10 cellular contexts compared by ENCODE assay signal in genomic region chr14:24312736-24313507, GRCh38. TPM values are rescaled to one million over a fixed set of nuclear protein-coding genes. Genes with fewer than 3 reads are reported as not detected.
DNase-seq lines count a peak whose midpoint lies in the region; ATAC-seq and TF ChIP-seq lines count a peak whose summit lies in the region.
"Had no signal": no experiment of that assay in that cellular context is flagged by ENCODE, and none has a peak within 500 bp of the region (broad histone marks: within the 10 kb centered on the region; RNA-seq: fewer than 3 reads in every experiment).

No MANE protein-coding gene starts in this region.

- H4K20me1 ChIP-seq in mammary epithelial cell (ENCODE audit: insufficient read depth, low read length): no peaks in the 10 kb centered on the region

- no TSS peak for BruUV-seq in mammary epithelial cell (replicated peaks; lab: Mats Ljungman, UMichigan)

- peak overlapping the region; percentile 69 to 84 for H3K4me3 Mint-ChIP-seq in stimulated activated naive CD8-positive, alpha-beta T cell treated with anti-CD3 and anti-CD28 coated beads, Interleukin-15, amount 100 ng/mL, for 72 hours

- CTCF ChIA-PET in mammary epithelial cell (lab: Charles Lee; ENCODE audit: low non-redundant PET): interaction anchor here (0.6 kb wide), 1 partner anchor 177 kb away, joined by 4 read pairs; the partner anchor contains the start of gene PSME1

- no peak for TF ChIP-seq CTCF in mammary epithelial cell (conservative IDR thresholded peaks at IDR 0.05 in 1 of 2, IDR thresholded peaks at IDR 0.05 in 1 of 2; ENCODE audit: extremely low read depth in 1 of 2, insufficient read depth in 1 of 2, low read depth in 1 of 2, low read length in 2 of 2)

- in situ Hi-C loops in mammary epithelial cell (cut with MboI; ENCODE audit: low sequenced_read_pairs in 2 of 2): no loop called here

- H3K4me3 ChIP-seq in right cardiac atrium (ENCODE audit: low read length) (no peak overlapping the region), mammary epithelial cell (replicated peaks in 1 of 3; ENCODE audit: insufficient read depth in 1 of 3, low read depth in 2 of 3, low read length in 3 of 3) (no peak overlapping the region)

- peaks cover 5% of the 10 kb centered on the region for H3K79me2 ChIP-seq in mammary epithelial cell (ENCODE audit: insufficient read depth, low read length)

- peak overlapping the region in 1 of 2 donors; percentile 49 for H3K27ac Mint-ChIP-seq in stimulated activated naive CD8-positive, alpha-beta T cell treated with anti-CD3 and anti-CD28 coated beads, Interleukin-15, amount 100 ng/mL, for 72 hours

- no peak for ATAC-seq in right cardiac atrium
- no peak for ATAC-seq in stimulated activated naive CD8-positive, alpha-beta T cell treated with anti-CD3 and anti-CD28 coated beads, Interleukin-15, amount 100 ng/mL, for 72 hours
- no peak for ATAC-seq in sciatic nerve

- H3K9me3 ChIP-seq in right cardiac atrium (ENCODE audit: control insufficient read depth, low read length) (no peaks in the 10 kb centered on the region), mammary epithelial cell (replicated peaks; ENCODE audit: insufficient read depth, low read length) (no peaks in the 10 kb centered on the region)

- H3K9me3 Mint-ChIP-seq in stimulated activated naive CD8-positive, alpha-beta T cell treated with anti-CD3 and anti-CD28 coated beads, Interleukin-15, amount 100 ng/mL, for 72 hours: no peaks in the 10 kb centered on the region

- peak overlapping the region; percentile 53 for H3K27ac ChIP-seq in right cardiac atrium (ENCODE audit: low read length)
- H3K27ac ChIP-seq in mammary epithelial cell (ENCODE audit: insufficient read depth, low read depth, low read length): no peak overlapping the region
- H3K27ac ChIP-seq: 22Rv1 had no signal

- peaks cover 85% of the 10 kb centered on the region for H3K4me1 Mint-ChIP-seq in stimulated activated naive CD8-positive, alpha-beta T cell treated with anti-CD3 and anti-CD28 coated beads, Interleukin-15, amount 100 ng/mL, for 72 hours

- DNase-seq in SIG-M5 treated with dmso at 0.1 percent for 504 hours (lab: John Stamatoyannopoulos, UW; ENCODE audit: unreplicated experiment) (peak; percentile 70), SIG-M5 (lab: John Stamatoyannopoulos, UW) (no peak), T-helper 9 cell (peak; percentile 24), right cardiac atrium (peak in 1 of 3 donors; percentile 65), globus pallidus (ENCODE audit: low spot score) (no peak), sciatic nerve (ENCODE audit: low spot score) (no peak), mammary epithelial cell (no peak)
- DNase-seq in stimulated activated naive CD8-positive, alpha-beta T cell treated with anti-CD3 and anti-CD28 coated beads, Interleukin-15, amount 100 ng/mL, for 72 hours: peak in 1 of 2 donors; percentile 37
- DNase-seq: NCI-H1105 had no signal

- H3K27me3 ChIP-seq in right cardiac atrium (ENCODE audit: control insufficient read depth, insufficient read depth) (no peaks in the 10 kb centered on the region), mammary epithelial cell (ENCODE audit: insufficient read depth, low read length) (no peaks in the 10 kb centered on the region)

- intact Hi-C loops in right cardiac atrium (cut with DNase I): no loop called here
- intact Hi-C loops in sciatic nerve (cut with DNase I): no loop called here
- intact Hi-C loops in mammary epithelial cell (cut with micrococcal nuclease): no loop called here

- no peak overlapping the region for H2AFZ ChIP-seq in mammary epithelial cell (ENCODE audit: low read depth, low read length)

- no peaks in the 10 kb centered on the region for H3K36me3 ChIP-seq in mammary epithelial cell (ENCODE audit: insufficient read depth, low read length)

- 55% methylated on average over 9 of the region's 9 CpGs for WGBS in right cardiac atrium
- WGBS in mammary epithelial cell (ENCODE audit: low coverage, missing lambda C conversion rate): 97% methylated on average over 9 of the region's 9 CpGs

- H3K4me2 ChIP-seq in mammary epithelial cell (ENCODE audit: insufficient read depth, low read depth, low read length): no peak overlapping the region

- dilution Hi-C loops in mammary epithelial cell (cut with HindIII; ENCODE audit: low sequenced_read_pairs): no loop called here

- H3K27me3 Mint-ChIP-seq in stimulated activated naive CD8-positive, alpha-beta T cell treated with anti-CD3 and anti-CD28 coated beads, Interleukin-15, amount 100 ng/mL, for 72 hours: no peaks in the 10 kb centered on the region

- H3K4me1 ChIP-seq in right cardiac atrium (ENCODE audit: control insufficient read depth, insufficient read depth, low read length): peaks cover 7% of the 10 kb centered on the region
- peaks cover 68% of the 10 kb centered on the region for H3K4me1 ChIP-seq in mammary epithelial cell (ENCODE audit: insufficient read depth, low read length)

- H3K9ac ChIP-seq in mammary epithelial cell (ENCODE audit: insufficient read depth, low read length): no peak overlapping the region

RNA-seq across cellular contexts. Expression of gene LTB4R, which starts 1.6 kb away (rescaled TPM):
- total RNA-seq in right cardiac atrium: 1 to 10 TPM; 2.2 to 3.1 (median 2.4) TPM
- 1.6 TPM for polyA plus RNA-seq in right cardiac atrium
- total RNA-seq in sciatic nerve: 6.7 TPM
- total RNA-seq in mammary epithelial cell: 10 to 100 TPM in 1 of 2 donors, 1 to 10 TPM in 1; 6.8 to 25.5 TPM
- polyA plus RNA-seq in mammary epithelial cell: 9.2 TPM
- polyA minus RNA-seq in mammary epithelial cell: 25.0 TPM

RNA-seq across cellular contexts. Expression of gene LTB4R2, which starts 3.0 kb away (rescaled TPM):
- 1 to 10 TPM; 1.2 to 2.1 (median 1.4) TPM for total RNA-seq in right cardiac atrium
- 0.66 TPM for polyA plus RNA-seq in right cardiac atrium
- 5.6 TPM for total RNA-seq in sciatic nerve
- 10 to 100 TPM; 17.8 to 33.8 TPM for total RNA-seq in mammary epithelial cell
- 7.3 TPM for polyA plus RNA-seq in mammary epithelial cell
- 2.2 TPM for polyA minus RNA-seq in mammary epithelial cell

RNA-seq across cellular contexts. Expression of gene CIDEB, which starts 5.1 kb away (rescaled TPM):
- total RNA-seq in right cardiac atrium: 1 to 10 TPM; 5.8 to 8.5 (median 6.9) TPM
- polyA plus RNA-seq in right cardiac atrium: 3.6 TPM
- 17.3 TPM for total RNA-seq in sciatic nerve
- 1 to 10 TPM; 1.3 to 2.1 TPM for total RNA-seq in mammary epithelial cell
- polyA plus RNA-seq in mammary epithelial cell: 3.3 TPM
- 5.4 TPM for polyA minus RNA-seq in mammary epithelial cell

RNA-seq across cellular contexts. Expression of gene NOP9, which starts 13.3 kb away (rescaled TPM):
- total RNA-seq in right cardiac atrium (10 to 100 TPM; 19.2 to 20.3 (median 19.6) TPM), sciatic nerve (21.4 TPM), mammary epithelial cell (10 to 100 TPM; 26.7 to 42.8 TPM)
- polyA plus RNA-seq in right cardiac atrium (9.6 TPM), mammary epithelial cell (13.4 TPM)
- polyA minus RNA-seq in mammary epithelial cell: 62.6 TPM

RNA-seq across cellular contexts. Expression of gene DHRS1, which starts 13.3 kb away (rescaled TPM):
- total RNA-seq in right cardiac atrium (10 to 100 TPM in 2 of 4 donors, 1 to 10 TPM in 2; 5.9 to 12.0 (median 10.4) TPM), sciatic nerve (27.7 TPM), mammary epithelial cell (10 to 100 TPM; 19.2 to 84.8 TPM)
- polyA plus RNA-seq in right cardiac atrium (7.2 TPM), mammary epithelial cell (85.0 TPM)
- polyA minus RNA-seq in mammary epithelial cell: 36.0 TPM

Comparison
In these comparisons a context has a peak if more than half of its experiments do, and no peak if none do; other contexts are left out.
1. DNase-seq: peak in SIG-M5 treated with dmso at 0.1 percent for 504 hours (single experiment) and T-helper 9 cell (single experiment); none in SIG-M5 (single experiment), globus pallidus (single experiment), sciatic nerve (single experiment) and mammary epithelial cell (single experiment).